In the genomic region with DNA sequence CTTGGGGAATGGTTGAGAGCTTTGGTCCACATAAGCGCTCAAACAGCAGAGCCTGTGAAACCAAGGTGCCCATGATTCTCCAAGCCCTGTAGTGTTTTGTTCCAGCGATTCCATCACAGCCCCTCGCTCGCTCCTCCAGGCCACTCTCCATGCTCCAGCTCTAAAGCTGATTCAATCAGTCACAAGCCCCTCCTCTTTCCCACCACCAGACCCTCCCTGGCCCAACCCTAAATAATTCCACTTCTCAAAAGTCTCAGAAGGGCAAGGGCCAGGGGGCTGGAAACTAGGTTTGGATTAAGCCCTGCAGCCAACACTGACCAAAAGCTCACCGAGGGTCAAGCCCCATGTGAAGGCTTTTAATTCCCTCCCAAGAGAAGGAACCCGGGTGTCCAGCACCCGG, we compare ENCODE assay signal across 8 cellular contexts. TPM values are rescaled to one million over a fixed set of nuclear protein-coding genes. Genes with fewer than 3 reads are reported as not detected.
DNase-seq lines count a peak whose midpoint lies in the region; ATAC-seq, FAIRE-seq and TF ChIP-seq lines count a peak whose summit lies in the region.

No MANE protein-coding gene starts in this region.

- in situ Hi-C loops in IMR-90 (cut with MboI; ENCODE audit: low sequenced_read_pairs): no loop called here

- H3K27me3 ChIP-seq in CD4-positive, alpha-beta T cell (ENCODE audit: control insufficient read depth, insufficient read depth, low read length): no peaks in the 10 kb centered on the region
- no peaks in the 10 kb centered on the region for H3K27me3 ChIP-seq in IMR-90 (ENCODE audit: control insufficient read depth, insufficient read depth, low read length)

- no peak for FAIRE-seq in kidney (lab: Jason Lieb, UNC)

- H3K27me3 Mint-ChIP-seq in CD4-positive, alpha-beta T cell: no peaks in the 10 kb centered on the region
- no peaks in the 10 kb centered on the region for H3K27me3 Mint-ChIP-seq in naive thymus-derived CD8-positive, alpha-beta T cell

- no peak overlapping the region for H2AK5ac ChIP-seq in IMR-90 (ENCODE audit: low read depth, low read length)

- dilution Hi-C loops in IMR-90 (cut with HindIII; ENCODE audit: low sequenced_read_pairs, unreplicated experiment): no loop called here

- peak overlapping the region; percentile 78 for H3K4me3 Mint-ChIP-seq in CD4-positive, alpha-beta T cell
- peak overlapping the region; percentile 5 to 96 (median 54) for H3K4me3 Mint-ChIP-seq in naive thymus-derived CD8-positive, alpha-beta T cell

- H3K9ac ChIP-seq in IMR-90 (ENCODE audit: low read depth, low read length): no peak overlapping the region
- H3K9ac ChIP-seq in kidney (ENCODE audit: low read length in 2 of 2): peak overlapping the region in 1 of 2 donors; percentile 26

- no peak overlapping the region for H3K56ac ChIP-seq in IMR-90 (ENCODE audit: extremely low read depth, insufficient read depth, low read length)

- no peak for DNase-seq in CD4-positive, alpha-beta T cell
- DNase-seq in IMR-90: no peak
- DNase-seq in cerebellar cortex (ENCODE audit: low spot score): peak; percentile 42
- no peak for DNase-seq in naive thymus-derived CD8-positive, alpha-beta T cell
- DNase-seq in KG1 (lab: John Stamatoyannopoulos, UW): no peak
- DNase-seq in effector CD8-positive, alpha-beta T cell (lab: John Stamatoyannopoulos, UW): no peak
- DNase-seq in NCI-H748 treated with DMSO at 0.1 percent for 48 hours (lab: John Stamatoyannopoulos, UW): no peak
- no peak for DNase-seq in kidney

- no peak overlapping the region for H2BK5ac ChIP-seq in IMR-90 (ENCODE audit: low read depth, low read length, poor library complexity, severe bottlenecking)

- no peak overlapping the region for H4K8ac ChIP-seq in IMR-90 (ENCODE audit: low read depth in 2 of 2, low read length in 2 of 2)

- H3K4me2 ChIP-seq in IMR-90 (ENCODE audit: low read depth, low read length): no peak overlapping the region

- POLR2A ChIA-PET in CD4-positive, alpha-beta T cell (lab: Charles Lee): interaction anchor here (1.0 to 2.8 kb wide), 4 partner anchors 17 to 103 kb away, joined by 4 to 9 read pairs (median 7); a partner anchor contains a TSS
- POLR2A ChIA-PET in IMR-90 (lab: Charles Lee; ENCODE audit: unreplicated experiment): no interaction called here
- POLR2A ChIA-PET in naive thymus-derived CD8-positive, alpha-beta T cell (lab: Charles Lee): interaction anchor here (0.5 to 3.8 kb wide), 6 partner anchors 10 to 379 kb away, joined by 3 to 30 read pairs (median 3); a partner anchor contains a TSS

- no peak overlapping the region for H3K27ac ChIP-seq in CD4-positive, alpha-beta T cell (ENCODE audit: low read depth, low read length)
- H3K27ac ChIP-seq in IMR-90 (ENCODE audit: insufficient read depth, low read length): no peak overlapping the region
- peak overlapping the region in 1 of 2 donors; percentile 32 for H3K27ac ChIP-seq in kidney (ENCODE audit: low read depth in 2 of 2, low read length in 2 of 2)

- intact Hi-C loops in CD4-positive, alpha-beta T cell (cut with DNase I, micrococcal nuclease): no loop called here
- intact Hi-C loops in IMR-90 (cut with micrococcal nuclease): no loop called here
- intact Hi-C loops in kidney (cut with DNase I): no loop called here

- H3K36me3 ChIP-seq in IMR-90 (ENCODE audit: control insufficient read depth, insufficient read depth, low read length) (peaks cover 18% of the 10 kb centered on the region), kidney (ENCODE audit: control insufficient read depth in 1 of 2, insufficient read depth in 2 of 2, low read length in 2 of 2) (peaks cover 8% of the 10 kb centered on the region in 2 donors)

- H4K5ac ChIP-seq in IMR-90 (ENCODE audit: low read depth, low read length): no peak overlapping the region

- no peak overlapping the region for H4K91ac ChIP-seq in IMR-90 (ENCODE audit: insufficient read depth, low read depth, low read length)

- no peaks in the 10 kb centered on the region for H3K9me3 ChIP-seq in CD4-positive, alpha-beta T cell (ENCODE audit: control insufficient read depth, low read length)
- H3K9me3 ChIP-seq in IMR-90 (ENCODE audit: control insufficient read depth, insufficient read depth, low read length) (no peaks in the 10 kb centered on the region), kidney (ENCODE audit: control insufficient read depth in 1 of 2, low read length in 2 of 2) (no peaks in the 10 kb centered on the region)

- no peak overlapping the region for H2BK20ac ChIP-seq in IMR-90 (ENCODE audit: low read depth, low read length)

- CTCF ChIA-PET in CD4-positive, alpha-beta T cell (lab: Charles Lee): interaction anchor here (0.9 to 1.5 kb wide), 2 partner anchors 15 to 18 kb away, joined by 3 read pairs; a partner anchor contains a TSS
- CTCF ChIA-PET in IMR-90 (lab: Yijun Ruan, JAX): no interaction called here

- peaks cover 10% of the 10 kb centered on the region for H3K9me1 ChIP-seq in IMR-90 (ENCODE audit: insufficient read depth, low read length)

- no peak overlapping the region for H3K4me3 ChIP-seq in IMR-90 (ENCODE audit: insufficient read depth, low read depth, low read length)
- H3K4me3 ChIP-seq in kidney (ENCODE audit: low read length in 2 of 2): no peak overlapping the region

- no peak overlapping the region; the same call in 2 of the 3 replicates for H2BK15ac ChIP-seq in IMR-90 (ENCODE audit: low read depth, low read length)

- no peak overlapping the region for H3K23ac ChIP-seq in IMR-90 (ENCODE audit: low read depth, low read length)

- H3K27ac Mint-ChIP-seq in CD4-positive, alpha-beta T cell: no peak overlapping the region
- peak overlapping the region in 8 of 10 donors; percentile 28 to 90 (median 78) for H3K27ac Mint-ChIP-seq in naive thymus-derived CD8-positive, alpha-beta T cell

- H3K4me1 Mint-ChIP-seq in CD4-positive, alpha-beta T cell (ENCODE audit: low read depth): peaks cover 28% of the 10 kb centered on the region
- H3K4me1 Mint-ChIP-seq in naive thymus-derived CD8-positive, alpha-beta T cell: peaks cover 7 to 41% (median 33%) of the 10 kb centered on the region in 4 donors

- peaks cover 3% of the 10 kb centered on the region; the same call in 1 of the 2 replicates for H3K4me1 ChIP-seq in IMR-90 (ENCODE audit: control insufficient read depth, insufficient read depth, low read length)
- H3K4me1 ChIP-seq in kidney (ENCODE audit: control insufficient read depth in 1 of 2, insufficient read depth in 1 of 2, low read depth in 1 of 2, low read length in 2 of 2): peaks cover 6 to 13% of the 10 kb centered on the region in 2 donors

- 60% methylated on average over 1 of the region's 7 CpGs; no CpG with 5 or more reads in 1 of the 2 experiments for WGBS in IMR-90 (ENCODE audit: extremely low coverage in 2 of 2, insufficient read length in 1 of 2), 2 experiments

- H3K79me1 ChIP-seq in IMR-90 (ENCODE audit: low read depth in 1 of 2, low read length in 2 of 2): peaks cover 5 to 14% of the 10 kb centered on the region in 2 experiments; a peak in 3 of 4 replicates

- TF ChIP-seq RAD21 in IMR-90 (IDR thresholded peaks at IDR 0.05; ENCODE audit: low read length): no peak

- no peak overlapping the region for H2AK9ac ChIP-seq in IMR-90 (replicated peaks; ENCODE audit: low read depth, low read length, poor library complexity)

- TF ChIP-seq CTCF in CD4-positive, alpha-beta T cell (IDR thresholded peaks at IDR 0.05): no peak
- TF ChIP-seq CTCF in IMR-90 (conservative IDR thresholded peaks at IDR 0.05; ENCODE audit: low read depth, low read length) (no peak), kidney (IDR thresholded peaks at IDR 0.05; ENCODE audit: borderline replicate concordance, extremely low read depth, insufficient read depth) (no peak)

- no peak overlapping the region for H3K14ac ChIP-seq in IMR-90 (replicated peaks; ENCODE audit: low read depth, low read length)

- H4K20me1 ChIP-seq in IMR-90 (ENCODE audit: insufficient read depth, low read length): no peaks in the 10 kb centered on the region

- no peaks in the 10 kb centered on the region for H3K9me3 Mint-ChIP-seq in CD4-positive, alpha-beta T cell
- no peaks in the 10 kb centered on the region for H3K9me3 Mint-ChIP-seq in naive thymus-derived CD8-positive, alpha-beta T cell

- H2BK120ac ChIP-seq in IMR-90 (ENCODE audit: low read depth, low read length): no peak overlapping the region

- H3K4ac ChIP-seq in IMR-90 (ENCODE audit: low read depth, low read length): no peak overlapping the region

- BruUV-seq in IMR-90 (replicated peaks; lab: Mats Ljungman, UMichigan): no TSS peak

- TF ChIP-seq POLR2A in IMR-90 (IDR thresholded peaks at IDR 0.05; ENCODE audit: low read depth, low read length): no peak

- no peak overlapping the region for H3K18ac ChIP-seq in IMR-90 (ENCODE audit: low read depth, low read length)

- no peak for ATAC-seq in CD4-positive, alpha-beta T cell (ENCODE audit: poor library complexity)
- ATAC-seq in IMR-90 (ENCODE audit: low read depth): no peak
- ATAC-seq in naive thymus-derived CD8-positive, alpha-beta T cell: no peak

- H3K36me3 Mint-ChIP-seq in CD4-positive, alpha-beta T cell (ENCODE audit: low read depth): peaks cover 23% of the 10 kb centered on the region
- peaks cover 0 to 12% (median 0%) of the 10 kb centered on the region in 3 donors for H3K36me3 Mint-ChIP-seq in naive thymus-derived CD8-positive, alpha-beta T cell

- H2AFZ ChIP-seq in IMR-90 (replicated peaks; ENCODE audit: low read length, poor library complexity): peak overlapping the region; percentile 14

RNA-seq across cellular contexts. Expression of a gene that starts 1.5 kb away (rescaled TPM):
- 1 to 10 TPM; 2.0 to 2.4 TPM for total RNA-seq in CD4-positive, alpha-beta T cell
- not detected in 2 replicates for total RNA-seq in IMR-90 (2012; rRNA removed)
- polyA plus RNA-seq in IMR-90 (2012; rRNA removed): 0.10 and 0.11 TPM in 2 replicates
- 0.11 and 0.25 TPM in 2 replicates for polyA plus RNA-seq in IMR-90 (2012; cell fraction: cytosol; rRNA removed)
- 0.58 and 1.5 TPM in 2 replicates for polyA plus RNA-seq in IMR-90 (2012; cell fraction: nucleus; rRNA removed; ENCODE audit: low replicate concordance)
- 1 to 10 TPM; 2.3 to 2.4 TPM for total RNA-seq in naive thymus-derived CD8-positive, alpha-beta T cell
- polyA plus RNA-seq in naive thymus-derived CD8-positive, alpha-beta T cell: 1 to 10 TPM; 1.0 to 1.6 (median 1.1) TPM
- total RNA-seq in kidney: 2.1 TPM
- polyA plus RNA-seq in kidney (ENCODE audit: insufficient read depth, low read depth, low replicate concordance): 1.2 TPM

RNA-seq across cellular contexts. Expression of a gene that starts 4.3 kb away (rescaled TPM):
- 1 to 10 TPM; 4.0 to 4.8 TPM for total RNA-seq in CD4-positive, alpha-beta T cell
- total RNA-seq in IMR-90 (2012; rRNA removed) (19.7 and 27.2 TPM in 2 replicates), kidney (17.2 TPM)
- polyA plus RNA-seq in IMR-90 (2012; rRNA removed) (52.8 and 53.0 TPM in 2 replicates), kidney (ENCODE audit: insufficient read depth, low read depth, low replicate concordance) (32.2 TPM)
- 56.1 and 64.0 TPM in 2 replicates for polyA plus RNA-seq in IMR-90 (2012; cell fraction: cytosol; rRNA removed)
- polyA plus RNA-seq in IMR-90 (2012; cell fraction: nucleus; rRNA removed; ENCODE audit: low replicate concordance): 18.8 and 44.2 TPM in 2 replicates
- 10 to 100 TPM; 13.5 to 19.8 TPM for total RNA-seq in naive thymus-derived CD8-positive, alpha-beta T cell
- 10 to 100 TPM; 44.2 to 70.0 (median 50.3) TPM for polyA plus RNA-seq in naive thymus-derived CD8-positive, alpha-beta T cell

RNA-seq across cellular contexts. Expression of a gene that starts 18.2 kb away (rescaled TPM):
- total RNA-seq in CD4-positive, alpha-beta T cell: 10 to 100 TPM; 17.2 to 19.6 TPM
- total RNA-seq in IMR-90 (2012; rRNA removed) (13.1 and 13.9 TPM in 2 replicates), kidney (33.0 TPM)
- polyA plus RNA-seq in IMR-90 (2012; rRNA removed) (18.5 and 20.8 TPM in 2 replicates), kidney (ENCODE audit: insufficient read depth, low read depth, low replicate concordance) (21.6 TPM)
- polyA plus RNA-seq in IMR-90 (2012; cell fraction: cytosol; rRNA removed): 14.0 and 22.6 TPM in 2 replicates
- 41.6 and 72.5 TPM in 2 replicates for polyA plus RNA-seq in IMR-90 (2012; cell fraction: nucleus; rRNA removed; ENCODE audit: low replicate concordance)
- 10 to 100 TPM; 32.9 to 33.3 TPM for total RNA-seq in naive thymus-derived CD8-positive, alpha-beta T cell
- polyA plus RNA-seq in naive thymus-derived CD8-positive, alpha-beta T cell: 1 to 10 TPM in 1 of 3 donors, under 1 TPM in 2; 0.40 to 2.0 (median 0.83) TPM

RNA-seq across cellular contexts. Expression of a gene that starts 35.9 kb away (rescaled TPM):
- total RNA-seq in CD4-positive, alpha-beta T cell: 100 to 1,000 TPM; 152 to 154 TPM
- total RNA-seq in IMR-90 (2012; rRNA removed) (19.9 and 20.6 TPM in 2 replicates), kidney (83.6 TPM)
- polyA plus RNA-seq in IMR-90 (2012; rRNA removed) (31.7 and 34.9 TPM in 2 replicates), kidney (ENCODE audit: insufficient read depth, low read depth, low replicate concordance) (38.0 TPM)
- 15.3 and 30.0 TPM in 2 replicates for polyA plus RNA-seq in IMR-90 (2012; cell fraction: cytosol; rRNA removed)
- polyA plus RNA-seq in IMR-90 (2012; cell fraction: nucleus; rRNA removed; ENCODE audit: low replicate concordance): 532 and 592 TPM in 2 replicates
- total RNA-seq in naive thymus-derived CD8-positive, alpha-beta T cell: 100 to 1,000 TPM; 141 to 150 TPM
- 1 to 10 TPM; 2.0 to 6.7 (median 5.3) TPM for polyA plus RNA-seq in naive thymus-derived CD8-positive, alpha-beta T cell
